In the genomic region with DNA sequence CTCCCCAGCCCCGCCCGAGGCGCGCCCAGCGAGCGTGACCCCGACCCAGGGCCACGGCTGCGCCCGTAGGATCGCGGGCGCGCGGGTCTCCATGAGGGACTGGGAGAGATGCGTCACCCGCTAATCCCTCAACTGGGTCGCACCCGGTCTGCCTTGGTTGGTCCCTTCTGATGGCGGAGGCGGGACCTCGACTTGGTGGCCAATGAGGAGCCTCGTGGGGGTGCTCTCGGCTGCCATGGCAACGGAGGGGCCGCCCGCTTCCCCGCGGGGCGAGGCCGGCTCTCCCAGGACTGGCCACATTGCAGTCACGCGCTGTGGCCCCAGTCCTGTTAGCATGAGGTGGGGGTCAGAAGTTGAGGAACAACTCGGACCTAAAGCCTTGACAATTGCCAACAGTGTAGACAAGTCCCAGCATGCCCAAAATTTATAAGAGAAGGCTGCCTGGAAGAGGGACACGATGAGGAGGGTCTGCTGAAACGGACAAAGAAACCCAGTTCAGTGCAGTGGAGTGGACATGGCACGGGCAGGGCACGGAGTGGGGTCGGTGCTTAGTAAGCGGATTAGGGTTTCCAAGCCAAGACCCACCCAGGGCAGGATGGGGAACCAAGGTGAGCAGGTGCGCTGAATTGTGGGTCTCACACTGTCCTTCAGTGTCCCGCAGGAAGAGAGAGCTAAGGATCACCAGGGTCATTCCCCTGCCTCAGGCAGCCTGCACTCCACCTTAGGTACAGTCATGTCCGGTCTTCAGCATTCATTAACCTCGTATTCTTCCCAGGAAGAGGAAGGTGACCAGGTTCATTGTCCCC, we compare ENCODE assay signal across 8 cellular contexts. TPM values are rescaled to one million over a fixed set of nuclear protein-coding genes. Genes with fewer than 3 reads are reported as not detected.
DNase-seq lines count a peak whose midpoint lies in the region; ATAC-seq and TF ChIP-seq lines count a peak whose summit lies in the region.

No MANE protein-coding gene starts in this region.

- H3K4me1 ChIP-seq in Panc1 (ENCODE audit: control insufficient read depth, insufficient read depth, low read length), result peaks cover 30% of the 10 kb centered on the region

- BruUV-seq in Panc1 (replicated peaks; lab: Mats Ljungman, UMichigan), result no TSS peak

- ATAC-seq in GM21576 (IDR thresholded peaks at IDR 0.05; ENCODE audit: unreplicated experiment) (peak; percentile 78), Panc1 (peak; percentile 97)

- no peaks in the 10 kb centered on the region for H3K27me3 ChIP-seq in Panc1 (ENCODE audit: control insufficient read depth, insufficient read depth, low read length)

- intact Hi-C loops in Panc1 (cut with micrococcal nuclease; ENCODE audit: unreplicated experiment), result no loop called here
- intact Hi-C loops in activated T-helper 2 cell treated with anti-CD3 and anti-CD28 coated beads, Interferon-gamma antibody, Interleukin-2, Interleukin-4, amounts not matched to agents 10 μg/mL and 5 μg/mL and 100 μg/mL, durations not matched to agents 14 hours and 24 hours and 36 hours (cut with micrococcal nuclease), result loop anchor here (1.0 kb wide), 6 partner anchors 7 to 80 kb away; a partner anchor contains a TSS

- H3K27me3 Mint-ChIP-seq in activated T-helper 2 cell treated with anti-CD3 and anti-CD28 coated beads, Interferon-gamma antibody, Interleukin-2, Interleukin-4, amounts not matched to agents 10 μg/mL and 5 μg/mL and 100 μg/mL, durations not matched to agents 14 hours and 24 hours and 36 hours (ENCODE audit: low read depth), result no peaks in the 10 kb centered on the region
- peaks cover 5% of the 10 kb centered on the region for H3K27me3 Mint-ChIP-seq in nephron (ENCODE audit: low read depth)
- H3K27me3 Mint-ChIP-seq in stimulated activated naive CD8-positive, alpha-beta T cell treated with anti-CD3 and anti-CD28 coated beads, Interleukin-15, Interleukin-2, amounts not matched to agents 100 ng/mL and 50 ng/mL, for 24 hours, result no peaks in the 10 kb centered on the region

- TF ChIP-seq EP300 in Ishikawa (IDR thresholded peaks at IDR 0.05; ENCODE audit: borderline replicate concordance), result peak; percentile 31; the same call in 1 of the 2 replicates

- POLR2A ChIA-PET in Panc1 (lab: Charles Lee), result interaction anchor here (0.6 kb wide), 1 partner anchor 23 kb away, joined by 4 read pairs; no protein-coding TSS in a partner anchor

- no peaks in the 10 kb centered on the region for H3K9me3 ChIP-seq in Panc1 (ENCODE audit: control insufficient read depth, insufficient read depth, low read depth, low read length)

- 0 out of 2 replicates have a peak, but pooled peaks have one; percentile 1 for TF ChIP-seq RAD21 in Ishikawa (IDR thresholded peaks at IDR 0.05; ENCODE audit: low read depth)

- H3K4me1 Mint-ChIP-seq in activated T-helper 2 cell treated with anti-CD3 and anti-CD28 coated beads, Interferon-gamma antibody, Interleukin-2, Interleukin-4, amounts not matched to agents 10 μg/mL and 5 μg/mL and 100 μg/mL, durations not matched to agents 14 hours and 24 hours and 36 hours (ENCODE audit: low read depth), result peaks cover 50% of the 10 kb centered on the region
- H3K4me1 Mint-ChIP-seq in nephron, result peaks cover 9% of the 10 kb centered on the region
- H3K4me1 Mint-ChIP-seq in stimulated activated naive CD8-positive, alpha-beta T cell treated with anti-CD3 and anti-CD28 coated beads, Interleukin-15, Interleukin-2, amounts not matched to agents 100 ng/mL and 50 ng/mL, for 24 hours (ENCODE audit: low read depth), result peaks cover 71% of the 10 kb centered on the region

- H3K36me3 ChIP-seq in Panc1 (ENCODE audit: control insufficient read depth, insufficient read depth, low read length), result no peaks in the 10 kb centered on the region

- peak overlapping the region; percentile 76 for H3K4me3 Mint-ChIP-seq in activated T-helper 2 cell treated with anti-CD3 and anti-CD28 coated beads, Interferon-gamma antibody, Interleukin-2, Interleukin-4, amounts not matched to agents 10 μg/mL and 5 μg/mL and 100 μg/mL, durations not matched to agents 14 hours and 24 hours and 36 hours (ENCODE audit: low read depth)
- H3K4me3 Mint-ChIP-seq in nephron, result peak overlapping the region; percentile 78 to 80 (median 80)
- H3K4me3 Mint-ChIP-seq in stimulated activated naive CD8-positive, alpha-beta T cell treated with anti-CD3 and anti-CD28 coated beads, Interleukin-15, Interleukin-2, amounts not matched to agents 100 ng/mL and 50 ng/mL, for 24 hours, result peak overlapping the region; percentile 84

- TF ChIP-seq CTCF in Panc1 (IDR thresholded peaks at IDR 0.05) (no peak), fibroblast of pulmonary artery (IDR thresholded peaks at IDR 0.05; ENCODE audit: low read length, missing control alignments) (no peak), nephron (IDR thresholded peaks at IDR 0.05; ENCODE audit: unreplicated experiment in 3 of 3) (no peak)

- H3K4me3 ChIP-seq in Panc1 (ENCODE audit: low read depth in 2 of 2, low read length in 2 of 2), result peak overlapping the region; percentile 59 to 84
- peak overlapping the region; percentile 55 for H3K4me3 ChIP-seq in fibroblast of pulmonary artery (replicated peaks; ENCODE audit: low read depth, low read length)

- H3K27ac ChIP-seq in Panc1 (ENCODE audit: low read length), result peak overlapping the region; percentile 94

- DNase-seq in DMS53 (lab: John Stamatoyannopoulos, UW) (peak; percentile 99), Panc1 (ENCODE audit: low read depth, low spot score) (peak; percentile 88), fibroblast of pulmonary artery (ENCODE audit: low read depth) (peak; percentile 99)
- peak; percentile 91 for DNase-seq in activated T-helper 2 cell treated with anti-CD3 and anti-CD28 coated beads, Interferon-gamma antibody, Interleukin-2, Interleukin-4, amounts not matched to agents 10 μg/mL and 5 μg/mL and 100 μg/mL, durations not matched to agents 14 hours and 24 hours and 36 hours (ENCODE audit: low spot score)

- peak overlapping the region; percentile 98 for H3K27ac Mint-ChIP-seq in activated T-helper 2 cell treated with anti-CD3 and anti-CD28 coated beads, Interferon-gamma antibody, Interleukin-2, Interleukin-4, amounts not matched to agents 10 μg/mL and 5 μg/mL and 100 μg/mL, durations not matched to agents 14 hours and 24 hours and 36 hours
- peak overlapping the region; percentile 88 to 96 (median 93) for H3K27ac Mint-ChIP-seq in nephron
- H3K27ac Mint-ChIP-seq in stimulated activated naive CD8-positive, alpha-beta T cell treated with anti-CD3 and anti-CD28 coated beads, Interleukin-15, Interleukin-2, amounts not matched to agents 100 ng/mL and 50 ng/mL, for 24 hours, result peak overlapping the region; percentile 100

- in situ Hi-C loops in Panc1 (cut with HindIII; ENCODE audit: low pct_unique_long_range_greater_than_20kb, low sequenced_read_pairs), result no loop called here

- peaks cover 4% of the 10 kb centered on the region for H3K36me3 Mint-ChIP-seq in activated T-helper 2 cell treated with anti-CD3 and anti-CD28 coated beads, Interferon-gamma antibody, Interleukin-2, Interleukin-4, amounts not matched to agents 10 μg/mL and 5 μg/mL and 100 μg/mL, durations not matched to agents 14 hours and 24 hours and 36 hours (ENCODE audit: low read depth)
- H3K36me3 Mint-ChIP-seq in nephron (ENCODE audit: low read depth), result no peaks in the 10 kb centered on the region
- peaks cover 6% of the 10 kb centered on the region for H3K36me3 Mint-ChIP-seq in stimulated activated naive CD8-positive, alpha-beta T cell treated with anti-CD3 and anti-CD28 coated beads, Interleukin-15, Interleukin-2, amounts not matched to agents 100 ng/mL and 50 ng/mL, for 24 hours (ENCODE audit: low read depth)

- CTCF ChIA-PET in Panc1 (lab: Charles Lee), result interaction anchor here (0.8 kb wide), 1 partner anchor 39 kb away, joined by 3 read pairs; no protein-coding TSS in a partner anchor

- no peaks in the 10 kb centered on the region for H3K9me3 Mint-ChIP-seq in activated T-helper 2 cell treated with anti-CD3 and anti-CD28 coated beads, Interferon-gamma antibody, Interleukin-2, Interleukin-4, amounts not matched to agents 10 μg/mL and 5 μg/mL and 100 μg/mL, durations not matched to agents 14 hours and 24 hours and 36 hours
- peaks cover 3% of the 10 kb centered on the region for H3K9me3 Mint-ChIP-seq in nephron
- no peaks in the 10 kb centered on the region for H3K9me3 Mint-ChIP-seq in stimulated activated naive CD8-positive, alpha-beta T cell treated with anti-CD3 and anti-CD28 coated beads, Interleukin-15, Interleukin-2, amounts not matched to agents 100 ng/mL and 50 ng/mL, for 24 hours

TF ChIP-seq in Ishikawa, 13 proteins besides CTCF, POLR2A, EP300 and RAD21:
- TF ChIP-seq TCF12 (IDR thresholded peaks at IDR 0.05; ENCODE audit: low read depth), result peak; percentile 50; the same call in 1 of the 2 replicates
- TF ChIP-seq ZBTB7A (IDR thresholded peaks at IDR 0.05; ENCODE audit: low read depth), result peak; percentile 78; the same call in 1 of the 2 replicates
- TF ChIP-seq, protein P1, sequence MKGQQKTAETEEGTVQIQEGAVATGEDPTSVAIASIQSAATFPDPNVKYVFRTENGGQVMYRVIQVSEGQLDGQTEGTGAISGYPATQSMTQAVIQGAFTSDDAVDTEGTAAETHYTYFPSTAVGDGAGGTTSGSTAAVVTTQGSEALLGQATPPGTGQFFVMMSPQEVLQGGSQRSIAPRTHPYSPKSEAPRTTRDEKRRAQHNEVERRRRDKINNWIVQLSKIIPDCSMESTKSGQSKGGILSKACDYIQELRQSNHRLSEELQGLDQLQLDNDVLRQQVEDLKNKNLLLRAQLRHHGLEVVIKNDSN (IDR thresholded peaks at IDR 0.05), result peak; percentile 73
- no peak for TF ChIP-seq TAF1 (IDR thresholded peaks at IDR 0.05; ENCODE audit: low read depth)
- TF ChIP-seq, protein P2, sequence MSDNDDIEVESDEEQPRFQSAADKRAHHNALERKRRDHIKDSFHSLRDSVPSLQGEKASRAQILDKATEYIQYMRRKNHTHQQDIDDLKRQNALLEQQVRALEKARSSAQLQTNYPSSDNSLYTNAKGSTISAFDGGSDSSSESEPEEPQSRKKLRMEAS (IDR thresholded peaks at IDR 0.05), result peak; percentile 93
- TF ChIP-seq EGR1 (IDR thresholded peaks at IDR 0.05), result peak; percentile 3; the same call in 1 of the 2 replicates

RNA-seq across cellular contexts. Expression of a gene that starts 24.4 kb away (rescaled TPM):
- 157 TPM for total RNA-seq in Panc1 (2021; ENCODE audit: unreplicated experiment)
- 344 TPM for polyA plus RNA-seq in Panc1 (2012; ENCODE audit: insufficient read length)
- total RNA-seq in activated T-helper 2 cell treated with anti-CD3 and anti-CD28 coated beads, Interferon-gamma antibody, Interleukin-2, Interleukin-4, amounts not matched to agents 10 μg/mL and 5 μg/mL and 100 μg/mL, durations not matched to agents 14 hours and 24 hours and 36 hours, result 543 and 569 TPM in 2 replicates

RNA-seq across cellular contexts. Expression of a gene that starts 56.5 kb away (rescaled TPM):
- 51.0 TPM for total RNA-seq in Panc1 (2021; ENCODE audit: unreplicated experiment)
- polyA plus RNA-seq in Panc1 (2012; ENCODE audit: insufficient read length), result 46.8 TPM
- total RNA-seq in activated T-helper 2 cell treated with anti-CD3 and anti-CD28 coated beads, Interferon-gamma antibody, Interleukin-2, Interleukin-4, amounts not matched to agents 10 μg/mL and 5 μg/mL and 100 μg/mL, durations not matched to agents 14 hours and 24 hours and 36 hours, result 27.6 and 34.0 TPM in 2 replicates

Comparison
In these comparisons a context has a peak if more than half of its experiments do, and no peak if none do; other contexts are left out.
1. Peak in every context shown above with its lines: DNase-seq, ATAC-seq, H3K4me3 ChIP-seq and H3K27ac ChIP-seq.